21 cellular contexts compared by ENCODE assay signal in genomic region chr2:11044201-11044600, GRCh38.
A peak's percentile ranks its signal among the peaks of the same experiment; 100 is the strongest.
DNase-seq lines count a peak whose midpoint lies in the region; ATAC-seq and TF ChIP-seq lines count a peak whose summit lies in the region.
"Had no signal": no experiment of that assay in that cellular context is flagged by ENCODE, and none has a peak within 500 bp of the region (broad histone marks: within the 10 kb centered on the region; RNA-seq: fewer than 3 reads in every experiment).

No MANE protein-coding gene starts in this region.

- no peaks in the 10 kb centered on the region for H4K20me1 ChIP-seq in GM23338 (replicated peaks; ENCODE audit: insufficient read depth)
- H4K20me1 ChIP-seq: BLaER1 treated with 17β-estradiol and CSF1 and Interleukin-3, amounts not matched to agents 10 nM and 100 nM had no signal

- H3K4me1 Mint-ChIP-seq in GM23338 (peaks cover 19% of the 10 kb centered on the region), osteocyte (ENCODE audit: unreplicated experiment) (no peaks in the 10 kb centered on the region)
- no peaks in the 10 kb centered on the region for H3K4me1 Mint-ChIP-seq in activated naive CD4-positive, alpha-beta T cell treated with anti-CD3 and anti-CD28 coated beads for 36 hours (ENCODE audit: low read depth)
- H3K4me1 Mint-ChIP-seq: B cell had no signal

- no peak for TF ChIP-seq EP300 in esophagus muscularis mucosa (IDR thresholded peaks at IDR 0.05)

- 88% methylated on average over 6 of the region's 6 CpGs for WGBS in esophagus muscularis mucosa

- TF ChIP-seq POLR2A in esophagus muscularis mucosa (IDR thresholded peaks at IDR 0.05; ENCODE audit: low read depth) = no peak

- H3K4me2 ChIP-seq in GM23338 = no peak overlapping the region
- H3K4me2 ChIP-seq: A549; BLaER1 treated with 17β-estradiol and CSF1 and Interleukin-3, amounts not matched to agents 10 nM and 100 nM had no signal

- H3K4me3 ChIP-seq in GM23338 = no peak overlapping the region
- H3K4me3 ChIP-seq in esophagus muscularis mucosa = no peak overlapping the region
- H3K4me3 ChIP-seq: A549; BLaER1 treated with 17β-estradiol and CSF1 and Interleukin-3, amounts not matched to agents 10 nM and 100 nM; GM12878 had no signal

- 0 out of 2 replicates have a peak overlapping the region, but pooled peaks have one; percentile 28 for H2AFZ ChIP-seq in GM23338

- ATAC-seq in GM23338 = no peak
- no peak for ATAC-seq in HG03342 (IDR thresholded peaks at IDR 0.05; ENCODE audit: unreplicated experiment)
- ATAC-seq in left lobe of liver = no peak
- ATAC-seq: A549; CD8-positive, alpha-beta T cell; GM12878 had no signal

- H3K79me2 ChIP-seq in GM23338 (replicated peaks; ENCODE audit: insufficient read depth) = no peaks in the 10 kb centered on the region

- CTCF ChIA-PET in activated naive CD4-positive, alpha-beta T cell treated with anti-CD3 and anti-CD28 coated beads for 36 hours (lab: Charles Lee) = no interaction called here

- H3K4me3 Mint-ChIP-seq in GM23338 = no peak overlapping the region
- no peak overlapping the region for H3K4me3 Mint-ChIP-seq in osteocyte (ENCODE audit: unreplicated experiment)
- H3K4me3 Mint-ChIP-seq in activated naive CD4-positive, alpha-beta T cell treated with anti-CD3 and anti-CD28 coated beads for 36 hours = no peak overlapping the region
- H3K4me3 Mint-ChIP-seq: B cell; CD4-positive, alpha-beta T cell; CD8-positive, alpha-beta T cell had no signal

- intact Hi-C loops in esophagus muscularis mucosa (cut with DNase I) = no loop called here
- intact Hi-C loops in activated naive CD4-positive, alpha-beta T cell treated with anti-CD3 and anti-CD28 coated beads for 36 hours (cut with micrococcal nuclease) = no loop called here

- H3K9me2 ChIP-seq in GM23338 (ENCODE audit: insufficient read depth) = no peaks in the 10 kb centered on the region

- H3F3A ChIP-seq in GM23338 (replicated peaks; ENCODE audit: low read depth) = no peaks in the 10 kb centered on the region

- H3K36me3 ChIP-seq in GM23338 (ENCODE audit: insufficient read depth) (no peaks in the 10 kb centered on the region), esophagus muscularis mucosa (no peaks in the 10 kb centered on the region)
- H3K36me3 ChIP-seq: BLaER1 treated with 17β-estradiol and CSF1 and Interleukin-3, amounts not matched to agents 10 nM and 100 nM had no signal

- H3K9me3 ChIP-seq in esophagus muscularis mucosa = peaks cover 0 to 10% (median 3%) of the 10 kb centered on the region in 4 donors
- H3K9me3 ChIP-seq: Caco-2 had no signal

- H3K27me3 ChIP-seq in GM23338 (ENCODE audit: insufficient read depth) (no peaks in the 10 kb centered on the region), esophagus muscularis mucosa (peaks cover 0 to 13% (median 0%) of the 10 kb centered on the region in 4 donors)
- H3K27me3 ChIP-seq: BLaER1 treated with 17β-estradiol and CSF1 and Interleukin-3, amounts not matched to agents 10 nM and 100 nM had no signal

- H3K27ac Mint-ChIP-seq in GM23338 (no peak overlapping the region), osteocyte (ENCODE audit: unreplicated experiment) (no peak overlapping the region)
- no peak overlapping the region for H3K27ac Mint-ChIP-seq in activated naive CD4-positive, alpha-beta T cell treated with anti-CD3 and anti-CD28 coated beads for 36 hours
- H3K27ac Mint-ChIP-seq: B cell; CD4-positive, alpha-beta T cell; CD8-positive, alpha-beta T cell had no signal

- peaks cover 4% of the 10 kb centered on the region for H3K27me3 Mint-ChIP-seq in GM23338 (ENCODE audit: insufficient read depth, low read depth, poor library complexity)
- peaks cover 45% of the 10 kb centered on the region for H3K27me3 Mint-ChIP-seq in osteocyte (ENCODE audit: unreplicated experiment)
- H3K27me3 Mint-ChIP-seq in activated naive CD4-positive, alpha-beta T cell treated with anti-CD3 and anti-CD28 coated beads for 36 hours (ENCODE audit: low read depth) = peaks cover 19% of the 10 kb centered on the region

- H3K9me3 Mint-ChIP-seq in GM23338 (peaks cover 8% of the 10 kb centered on the region), osteocyte (ENCODE audit: unreplicated experiment) (peaks cover 7% of the 10 kb centered on the region)
- peaks cover 11% of the 10 kb centered on the region for H3K9me3 Mint-ChIP-seq in activated naive CD4-positive, alpha-beta T cell treated with anti-CD3 and anti-CD28 coated beads for 36 hours
- H3K9me3 Mint-ChIP-seq: CD4-positive, alpha-beta T cell had no signal

- TF ChIP-seq CTCF in GM23338 (conservative IDR thresholded peaks at IDR 0.05; ENCODE audit: low read depth in 2 of 2) = no peak
- TF ChIP-seq CTCF in esophagus muscularis mucosa (IDR thresholded peaks at IDR 0.05) = no peak
- no peak for TF ChIP-seq CTCF in osteocyte (IDR thresholded peaks at IDR 0.05)

- H3K4me1 ChIP-seq in GM23338 (ENCODE audit: insufficient read depth) (peaks cover 5% of the 10 kb centered on the region; the same call in 1 of the 2 replicates), esophagus muscularis mucosa (no peaks in the 10 kb centered on the region)
- H3K4me1 ChIP-seq: A549; BLaER1 treated with 17β-estradiol and CSF1 and Interleukin-3, amounts not matched to agents 10 nM and 100 nM; Caco-2 had no signal

- H3K36me3 Mint-ChIP-seq in GM23338 (ENCODE audit: low read depth) = peaks cover 4% of the 10 kb centered on the region; the same call in 2 of the 3 replicates
- H3K36me3 Mint-ChIP-seq in osteocyte (ENCODE audit: unreplicated experiment) = no peaks in the 10 kb centered on the region
- H3K36me3 Mint-ChIP-seq in activated naive CD4-positive, alpha-beta T cell treated with anti-CD3 and anti-CD28 coated beads for 36 hours (ENCODE audit: low read depth) = no peaks in the 10 kb centered on the region

- DNase-seq in GM23338 (ENCODE audit: low spot score) (no peak), esophagus muscularis mucosa (ENCODE audit: extremely low spot score) (peak; percentile 75), osteocyte (ENCODE audit: extremely low spot score, unreplicated experiment) (peak; percentile 57), left lobe of liver (ENCODE audit: low spot score) (no peak)
- DNase-seq in activated naive CD4-positive, alpha-beta T cell treated with anti-CD3 and anti-CD28 coated beads for 36 hours = no peak
- DNase-seq: AML-193; Caco-2; Calu3; CD4-positive, alpha-beta T cell; CD8-positive, alpha-beta T cell; DMS79; DND-41; EL; GDM1 had no signal

- H3K27ac ChIP-seq in GM23338 (ENCODE audit: low read depth) (no peak overlapping the region), esophagus muscularis mucosa (replicated peaks in 1 of 4) (no peak overlapping the region)
- H3K27ac ChIP-seq: 22Rv1; A549; BLaER1 treated with 17β-estradiol and CSF1 and Interleukin-3, amounts not matched to agents 10 nM and 100 nM; C4-2B had no signal

TF ChIP-seq in GM23338, 12 proteins besides CTCF, POLR2A, EP300 and RAD21 (continues in another document):
- TF ChIP-seq ETS1 (IDR thresholded peaks at IDR 0.05) = no peak
- TF ChIP-seq STAT1 (IDR thresholded peaks at IDR 0.05; ENCODE audit: unreplicated experiment) = no peak
- TF ChIP-seq JUNB (IDR thresholded peaks at IDR 0.05; ENCODE audit: unreplicated experiment) = no peak
- TF ChIP-seq POLR2AphosphoS5 (IDR thresholded peaks at IDR 0.05; ENCODE audit: low read depth) = no peak
- no peak for TF ChIP-seq NANOG (IDR thresholded peaks at IDR 0.05; ENCODE audit: borderline replicate concordance)

Comparison
In these comparisons a context has a peak if more than half of its experiments do, and no peak if none do; other contexts are left out.
1. DNase-seq: peak in esophagus muscularis mucosa (single experiment) and osteocyte (single experiment); none in GM23338 (single experiment), activated naive CD4-positive, alpha-beta T cell treated with anti-CD3 and anti-CD28 coated beads for 36 hours (single experiment) and left lobe of liver (single experiment).